Comparison of ENCODE assay signal across 29 cellular contexts in genomic region chr12:48800971-48801370, GRCh38. TPM values are rescaled to one million over a fixed set of nuclear protein-coding genes. Genes with fewer than 3 reads are reported as not detected.
"Had no signal": no experiment of that assay in that cellular context is flagged by ENCODE, and none has a peak within 500 bp of the region (broad histone marks: within the 10 kb centered on the region; RNA-seq: fewer than 3 reads in every experiment).

No MANE protein-coding gene starts in this region.

- H3K4me1 ChIP-seq: ascending aorta, SJCRH30 had no signal

- H3K4me3 Mint-ChIP-seq: activated CD4-positive, alpha-beta T cell treated with anti-CD3 and anti-CD28 coated beads, Interleukin-2, amount 10 ng/mL, durations not matched to agents 24 days and 14 days; activated CD8-positive, alpha-beta T cell treated with anti-CD3 and anti-CD28 coated beads for 36 hours; activated naive CD4-positive, alpha-beta T cell treated with anti-CD3 and anti-CD28 coated beads, Interleukin-2, amount 50 U/mL, for 24 hours; activated naive CD8-positive, alpha-beta T cell treated with anti-CD3 and anti-CD28 coated beads, Interleukin-2, amount 10 ng/mL, durations not matched to agents 7 days and 5 days; activated T-cell treated with anti-CD3 and anti-CD28 coated beads, Interleukin-2, amount 50 U/mL, for 72 hours; central memory CD8-positive, alpha-beta T cell had no signal

- H3K36me3 Mint-ChIP-seq: activated naive CD4-positive, alpha-beta T cell treated with anti-CD3 and anti-CD28 coated beads, Interleukin-2, amount 50 U/mL, for 24 hours; activated naive CD8-positive, alpha-beta T cell treated with anti-CD3 and anti-CD28 coated beads, Interleukin-2, amount 10 ng/mL, durations not matched to agents 7 days and 5 days had no signal

- H3K27me3 ChIP-seq: ascending aorta, cardiac muscle cell, SJCRH30 had no signal

- H3K4me3 ChIP-seq: ascending aorta, cardiac muscle cell, SJCRH30, SK-N-MC had no signal

- H3K9me3 ChIP-seq: ascending aorta, SJCRH30 had no signal

- H3K27ac ChIP-seq: ascending aorta, cardiac muscle cell, SJCRH30, SK-N-MC, WERI-Rb-1 had no signal

- H3K27ac Mint-ChIP-seq: activated CD4-positive, alpha-beta T cell treated with anti-CD3 and anti-CD28 coated beads, Interleukin-2, amount 10 ng/mL, durations not matched to agents 24 days and 14 days; activated CD8-positive, alpha-beta T cell treated with anti-CD3 and anti-CD28 coated beads for 36 hours; activated naive CD4-positive, alpha-beta T cell treated with anti-CD3 and anti-CD28 coated beads, Interleukin-2, amount 50 U/mL, for 24 hours; activated naive CD8-positive, alpha-beta T cell treated with anti-CD3 and anti-CD28 coated beads, Interleukin-2, amount 10 ng/mL, durations not matched to agents 7 days and 5 days; activated T-cell treated with anti-CD3 and anti-CD28 coated beads, Interleukin-2, amount 50 U/mL, for 72 hours; activated T-helper 2 cell treated with anti-CD3 and anti-CD28 coated beads, Interferon-gamma antibody, Interleukin-2, Interleukin-4, amounts not matched to agents 10 μg/mL and 5 μg/mL and 100 μg/mL, durations not matched to agents 14 hours and 24 hours and 36 hours had no signal

- H3K9me3 Mint-ChIP-seq: activated CD4-positive, alpha-beta T cell treated with anti-CD3 and anti-CD28 coated beads, Interleukin-2, amount 10 ng/mL, durations not matched to agents 24 days and 14 days; activated CD8-positive, alpha-beta T cell treated with anti-CD3 and anti-CD28 coated beads for 36 hours; activated naive CD4-positive, alpha-beta T cell treated with anti-CD3 and anti-CD28 coated beads, Interleukin-2, amount 50 U/mL, for 24 hours; activated naive CD8-positive, alpha-beta T cell treated with anti-CD3 and anti-CD28 coated beads, Interleukin-2, amount 10 ng/mL, durations not matched to agents 7 days and 5 days; activated T-cell treated with anti-CD3 and anti-CD28 coated beads, Interleukin-2, amount 50 U/mL, for 72 hours; activated T-helper 2 cell treated with anti-CD3 and anti-CD28 coated beads, Interferon-gamma antibody, Interleukin-2, Interleukin-4, amounts not matched to agents 10 μg/mL and 5 μg/mL and 100 μg/mL, durations not matched to agents 14 hours and 24 hours and 36 hours; central memory CD8-positive, alpha-beta T cell had no signal

- H3K36me3 ChIP-seq: ascending aorta, cardiac muscle cell, SJCRH30, WERI-Rb-1 had no signal

- ATAC-seq: activated CD8-positive, alpha-beta T cell treated with anti-CD3 and anti-CD28 coated beads for 36 hours; activated T-cell treated with anti-CD3 and anti-CD28 coated beads, Interleukin-2, amount 50 U/mL, for 72 hours; Panc1 had no signal

- DNase-seq: activated CD4-positive, alpha-beta T cell treated with anti-CD3 and anti-CD28 coated beads for 1 hour; activated CD4-positive, alpha-beta T cell treated with anti-CD3 and anti-CD28 coated beads, Interleukin-2, amount 10 ng/mL, durations not matched to agents 24 days and 14 days; activated CD4-positive, alpha-beta T cell treated with anti-CD3 and anti-CD28 coated beads, Interleukin-2, amount 50 U/mL, for 4 hours; activated CD4-positive, CD25-positive, alpha-beta regulatory T cell; activated CD8-positive, alpha-beta T cell treated with anti-CD3 and anti-CD28 coated beads for 36 hours; activated gamma-delta T cell; activated naive CD4-positive, alpha-beta T cell treated with Interleukin-2 at 50 U/mL for 16 hours; activated naive CD8-positive, alpha-beta T cell treated with anti-CD3 and anti-CD28 coated beads, Interleukin-2, amount 10 ng/mL, durations not matched to agents 7 days and 5 days; activated T-cell treated with anti-CD3 and anti-CD28 coated beads, Interleukin-2, amount 50 U/mL, for 1 hour; activated T-cell treated with anti-CD3 and anti-CD28 coated beads, Interleukin-2, amount 50 U/mL, for 72 hours; amygdala; NCI-H1105; NCI-H1417 treated with DMSO at 0.1 percent for 48 hours; NCI-H187 treated with DMSO at 0.1 percent for 48 hours; NCI-H2081; NCI-H2171 treated with DMSO at 0.1 percent for 48 hours; NCI-H2227 treated with DMSO at 0.1 percent for 48 hours; NCI-H524 treated with DMSO at 0.1 percent for 48 hours; SHP77; SJCRH30; T1000; WERI-Rb-1 had no signal

- H3K27me3 Mint-ChIP-seq: activated CD8-positive, alpha-beta T cell treated with anti-CD3 and anti-CD28 coated beads for 36 hours; activated naive CD4-positive, alpha-beta T cell treated with anti-CD3 and anti-CD28 coated beads, Interleukin-2, amount 50 U/mL, for 24 hours had no signal

RNA-seq across cellular contexts. Expression of gene ADCY6, which starts 12.1 kb away (rescaled TPM):
- total RNA-seq: activated CD8-positive, alpha-beta T cell treated with anti-CD3 and anti-CD28 coated beads for 36 hours; activated naive CD8-positive, alpha-beta T cell treated with anti-CD3 and anti-CD28 coated beads, Interleukin-2, amount 10 ng/mL, durations not matched to agents 7 days and 5 days had no signal
